ENCODE assay signal across 8 cellular contexts in genomic region chr21:30839304-30839703, GRCh38. TPM values are rescaled to one million over a fixed set of nuclear protein-coding genes. Genes with fewer than 3 reads are reported as not detected.
DNase-seq lines count a peak whose midpoint lies in the region; ATAC-seq and TF ChIP-seq lines count a peak whose summit lies in the region.

No MANE protein-coding gene starts in this region.

- no peak overlapping the region for H3K4me3 Mint-ChIP-seq in activated T-helper 17 cell treated with anti-CD3 and anti-CD28 coated beads, Interleukin-2, amount 50 U/mL, for 72 hours

- H3K36me3 Mint-ChIP-seq in activated T-helper 17 cell treated with anti-CD3 and anti-CD28 coated beads, Interleukin-2, amount 50 U/mL, for 72 hours (ENCODE audit: low read depth): no peaks in the 10 kb centered on the region

- TF ChIP-seq CTCF in GM12875 (IDR thresholded peaks at IDR 0.05; ENCODE audit: borderline replicate concordance, insufficient read depth, low read depth, low read length) (peak; percentile 57; the same call in 1 of the 2 replicates), NB4 (IDR thresholded peaks at IDR 0.05; ENCODE audit: low read depth, low read length) (peak; percentile 56), GM13976 (IDR thresholded peaks at IDR 0.05; ENCODE audit: borderline replicate concordance, control extremely low read depth, extremely low read depth, insufficient read depth, missing control alignments) (no peak)

- peak; percentile 61 for ATAC-seq in activated T-helper 17 cell treated with anti-CD3 and anti-CD28 coated beads, Interleukin-2, amount 50 U/mL, for 72 hours (replicated peaks)
- no peak for ATAC-seq in HG02763 (IDR thresholded peaks at IDR 0.05; ENCODE audit: unreplicated experiment)

- no peaks in the 10 kb centered on the region for H3K4me1 Mint-ChIP-seq in activated T-helper 17 cell treated with anti-CD3 and anti-CD28 coated beads, Interleukin-2, amount 50 U/mL, for 72 hours

- H3K27ac Mint-ChIP-seq in activated T-helper 17 cell treated with anti-CD3 and anti-CD28 coated beads, Interleukin-2, amount 50 U/mL, for 72 hours: no peak overlapping the region

- no peak overlapping the region for H3K4me3 ChIP-seq in GM12875 (ENCODE audit: low read depth, low read length)
- H3K4me3 ChIP-seq in NB4 (ENCODE audit: low read depth, low read length): no peak overlapping the region

- H3K27me3 Mint-ChIP-seq in activated T-helper 17 cell treated with anti-CD3 and anti-CD28 coated beads, Interleukin-2, amount 50 U/mL, for 72 hours: peaks cover 15% of the 10 kb centered on the region

- in situ Hi-C loops in GM13976 (cut with MboI; ENCODE audit: low sequenced_read_pairs, unreplicated experiment): no loop called here

- no peaks in the 10 kb centered on the region for H3K9me3 Mint-ChIP-seq in activated T-helper 17 cell treated with anti-CD3 and anti-CD28 coated beads, Interleukin-2, amount 50 U/mL, for 72 hours

- DNase-seq in NB4 (ENCODE audit: low read depth) (peak; percentile 53), mucosa of gallbladder (ENCODE audit: low spot score) (peak; percentile 25), GM13976 (ENCODE audit: low spot score) (no peak), NCI-H345 (lab: John Stamatoyannopoulos, UW) (no peak)
- DNase-seq in stimulated activated naive CD4-positive, alpha-beta T cell (lab: John Stamatoyannopoulos, UW): no peak

- no peak for TF ChIP-seq POLR2A in NB4 (IDR thresholded peaks at IDR 0.05; ENCODE audit: extremely low read depth, insufficient read length)

RNA-seq across cellular contexts. Expression of gene KRTAP7-1, which starts 9.7 kb away (rescaled TPM):
- not detected for total RNA-seq in activated T-helper 17 cell treated with anti-CD3 and anti-CD28 coated beads, Interleukin-2, amount 50 U/mL, for 72 hours
- not detected for total RNA-seq in mucosa of gallbladder

RNA-seq across cellular contexts. Expression of gene KRTAP8-1, which starts 26.2 kb away (rescaled TPM):
- not detected for total RNA-seq in activated T-helper 17 cell treated with anti-CD3 and anti-CD28 coated beads, Interleukin-2, amount 50 U/mL, for 72 hours
- total RNA-seq in mucosa of gallbladder: not detected

RNA-seq across cellular contexts. Expression of gene KRTAP11-1, which starts 42.1 kb away (rescaled TPM):
- total RNA-seq in activated T-helper 17 cell treated with anti-CD3 and anti-CD28 coated beads, Interleukin-2, amount 50 U/mL, for 72 hours: not detected
- 0.23 TPM for total RNA-seq in mucosa of gallbladder

Comparison
In these comparisons a context has a peak if more than half of its experiments do, and no peak if none do; other contexts are left out.
1. DNase-seq: peak in NB4 (single experiment) and mucosa of gallbladder (single experiment); none in stimulated activated naive CD4-positive, alpha-beta T cell (0 of 6), GM13976 (single experiment) and NCI-H345 (single experiment).